ENCODE assay signal across 8 cellular contexts in the genomic region with DNA sequence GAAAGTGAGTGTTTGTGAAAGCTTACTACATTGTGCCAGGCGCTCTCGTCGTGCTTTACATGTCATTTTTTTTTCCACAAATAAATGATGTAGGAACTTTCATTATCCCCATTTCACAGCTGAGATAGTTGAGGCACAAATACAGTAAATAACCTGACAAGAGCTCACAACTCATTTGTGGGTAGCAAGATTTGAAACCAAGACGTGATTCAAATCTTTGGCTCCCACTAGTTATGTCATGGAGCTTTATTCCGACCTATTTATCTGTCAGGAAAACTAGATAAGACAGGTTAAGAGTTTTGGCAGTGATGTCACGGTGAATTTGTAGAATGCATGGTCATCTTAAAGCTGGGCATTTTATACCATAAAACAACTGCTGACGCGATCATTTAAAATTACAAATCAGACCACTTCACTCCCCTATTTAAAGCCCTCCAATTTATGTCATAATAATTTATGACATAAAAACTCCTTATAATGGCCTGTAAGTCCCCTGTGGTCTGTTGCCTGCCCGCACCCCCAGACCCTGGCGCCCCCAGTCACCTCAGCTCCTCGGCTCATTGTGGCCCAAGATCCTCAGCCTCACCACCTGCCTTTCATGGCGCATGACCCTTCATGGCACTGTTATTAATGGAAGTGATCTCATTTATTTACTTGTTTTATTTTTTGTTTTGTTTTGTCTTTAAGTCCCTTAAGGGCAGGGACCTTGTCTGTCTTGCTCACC. TPM values are rescaled to one million over a fixed set of nuclear protein-coding genes. Genes with fewer than 3 reads are reported as not detected.
DNase-seq lines count a peak whose midpoint lies in the region; ATAC-seq and TF ChIP-seq lines count a peak whose summit lies in the region.

No MANE protein-coding gene starts in this region.

- no peaks in the 10 kb centered on the region for H3K9me3 ChIP-seq in CD4-positive, alpha-beta T cell (ENCODE audit: control insufficient read depth, low read length)
- no peaks in the 10 kb centered on the region for H3K9me3 ChIP-seq in vagina

- no peaks in the 10 kb centered on the region for H3K27me3 Mint-ChIP-seq in CD4-positive, alpha-beta T cell
- H3K27me3 Mint-ChIP-seq in HFFc6 (ENCODE audit: insufficient read depth), result peaks cover 3% of the 10 kb centered on the region; the same call in 1 of the 2 replicates

- peak overlapping the region; percentile 92 for H3K4me3 ChIP-seq in lower leg skin (ENCODE audit: low read depth, poor library complexity, severe bottlenecking)
- peak overlapping the region; percentile 97 to 100 for H3K4me3 ChIP-seq in vagina

- peaks cover 19% of the 10 kb centered on the region for H3K36me3 Mint-ChIP-seq in CD4-positive, alpha-beta T cell (ENCODE audit: low read depth)
- peaks cover 25% of the 10 kb centered on the region for H3K36me3 Mint-ChIP-seq in HFFc6 (ENCODE audit: low read depth)

- peak overlapping the region; percentile 97 for H3K27ac Mint-ChIP-seq in CD4-positive, alpha-beta T cell
- H3K27ac Mint-ChIP-seq in HFFc6, result peak overlapping the region; percentile 98

- H3K4me1 Mint-ChIP-seq in CD4-positive, alpha-beta T cell (ENCODE audit: low read depth), result peaks cover 47% of the 10 kb centered on the region
- peaks cover 36% of the 10 kb centered on the region for H3K4me1 Mint-ChIP-seq in HFFc6 (ENCODE audit: low read depth)

- POLR2A ChIA-PET in CD4-positive, alpha-beta T cell (lab: Charles Lee), result interaction anchor here (1.0 to 3.4 kb wide), 11 partner anchors 10 to 628 kb away, joined by 3 to 30 read pairs (median 7); a partner anchor contains a TSS

- CTCF ChIA-PET in CD4-positive, alpha-beta T cell (lab: Charles Lee), result interaction anchor here (0.7 to 1.5 kb wide), 5 partner anchors 10 to 318 kb away, joined by 3 to 5 read pairs (median 3); a partner anchor contains a TSS

- no peak for ATAC-seq in CD4-positive, alpha-beta T cell (ENCODE audit: poor library complexity)
- no peak for ATAC-seq in left colon

- H3K4me3 Mint-ChIP-seq in CD4-positive, alpha-beta T cell, result peak overlapping the region; percentile 97
- H3K4me3 Mint-ChIP-seq in HFFc6, result peak overlapping the region; percentile 100

- H3K4me1 ChIP-seq in vagina, result peaks cover 39% of the 10 kb centered on the region

- DNase-seq in CD4-positive, alpha-beta T cell, result no peak
- peak; percentile 16 for DNase-seq in HFFc6
- DNase-seq in amniotic epithelial cell (ENCODE audit: low read depth), result peak; percentile 87
- DNase-seq in lower leg skin (ENCODE audit: low spot score in 2 of 2), result no peak
- no peak for DNase-seq in vagina (ENCODE audit: extremely low spot score in 2 of 2)
- DNase-seq in SW480 (ENCODE audit: low spot score), result no peak
- no peak for DNase-seq in left colon
- no peak for DNase-seq in G401 (ENCODE audit: low spot score)

- 45 to 48% methylated on average over 12 of the region's 12 CpGs for WGBS in lower leg skin, 2 donors

- H3K36me3 ChIP-seq in vagina, result peaks cover 0 to 6% of the 10 kb centered on the region in 2 donors

- no peaks in the 10 kb centered on the region for H3K27me3 ChIP-seq in CD4-positive, alpha-beta T cell (ENCODE audit: control insufficient read depth, insufficient read depth, low read length)
- no peaks in the 10 kb centered on the region for H3K27me3 ChIP-seq in vagina

- peak overlapping the region; percentile 99 for H3K27ac ChIP-seq in CD4-positive, alpha-beta T cell (ENCODE audit: low read depth, low read length)
- peak overlapping the region; percentile 100 for H3K27ac ChIP-seq in vagina

- H3K9me3 Mint-ChIP-seq in CD4-positive, alpha-beta T cell, result no peaks in the 10 kb centered on the region
- H3K9me3 Mint-ChIP-seq in HFFc6, result peaks cover 4% of the 10 kb centered on the region; the same call in 1 of the 2 replicates

- intact Hi-C loops in CD4-positive, alpha-beta T cell (cut with DNase I, micrococcal nuclease), result loop anchor here (1.0 to 10.0 kb wide), 9 partner anchors 55 to 1480 kb away; a partner anchor contains a TSS
- intact Hi-C loops in lower leg skin (cut with DNase I; ENCODE audit: low total_unique reads) (loop anchor here (10.0 kb wide), 1 partner anchor 100 kb away; a partner anchor contains a TSS), vagina (cut with DNase I) (loop anchor here (5.0 kb wide), 2 partner anchors 58 to 103 kb away; a partner anchor contains a TSS), left colon (cut with DNase I, micrococcal nuclease) (loop anchor here in 1 of 2 donors (5.0 kb wide), 1 partner anchor 338 kb away; no protein-coding TSS in a partner anchor)

- in situ Hi-C loops in G401 (cut with HindIII; ENCODE audit: low sequenced_read_pairs), result no loop called here

- no peak for TF ChIP-seq CTCF in CD4-positive, alpha-beta T cell (IDR thresholded peaks at IDR 0.05)
- TF ChIP-seq CTCF in HFFc6 (IDR thresholded peaks at IDR 0.05), result no peak
- TF ChIP-seq CTCF in lower leg skin (IDR thresholded peaks at IDR 0.05), result no peak
- TF ChIP-seq CTCF in vagina (IDR thresholded peaks at IDR 0.05), result no peak

- TF ChIP-seq POLR2A in lower leg skin (IDR thresholded peaks at IDR 0.05), result no peak
- no peak for TF ChIP-seq POLR2A in vagina (IDR thresholded peaks at IDR 0.05)

RNA-seq across cellular contexts. Expression of a gene that starts 0.7 kb away (rescaled TPM):
- 10 to 100 TPM; 65.9 to 68.3 TPM for total RNA-seq in CD4-positive, alpha-beta T cell
- total RNA-seq in HFFc6 (2021; fragmentation: NEBNext Ultra II Directional; extraction: Animal tissue kit (Norgen Biotek cat#: 25700)), result 10 to 100 TPM; 34.4 to 40.0 (median 36.1) TPM
- total RNA-seq in lower leg skin (10 to 100 TPM; 27.2 to 32.4 (median 30.6) TPM), vagina (24.8 TPM), left colon (10 to 100 TPM; 39.3 to 43.6 TPM)
- total RNA-seq in G401 (2014; rRNA removed; shearing (Covaris generic)), result 32.8 and 35.6 TPM in 2 replicates

RNA-seq across cellular contexts. Expression of a gene that starts 32.2 kb away (rescaled TPM):
- under 1 TPM; 0.25 to 0.28 TPM for total RNA-seq in CD4-positive, alpha-beta T cell
- under 1 TPM; 0.26 to 0.66 (median 0.55) TPM for total RNA-seq in HFFc6 (2021; fragmentation: NEBNext Ultra II Directional; extraction: Animal tissue kit (Norgen Biotek cat#: 25700))
- total RNA-seq in lower leg skin (1 to 10 TPM in 3 of 4 donors, under 1 TPM in 1; 0.30 to 2.1 (median 1.1) TPM), vagina (0.98 TPM), left colon (1 to 10 TPM; 3.7 to 4.4 TPM)
- total RNA-seq in G401 (2014; rRNA removed; shearing (Covaris generic)), result 0.03 and 0.25 TPM in 2 replicates

RNA-seq across cellular contexts. Expression of a gene that starts 54.9 kb away (rescaled TPM):
- 10 to 100 TPM in 1 of 2 experiments, 1 to 10 TPM in 1; 9.6 to 11.6 TPM for total RNA-seq in CD4-positive, alpha-beta T cell
- 10 to 100 TPM; 10.9 to 16.1 (median 14.7) TPM for total RNA-seq in HFFc6 (2021; fragmentation: NEBNext Ultra II Directional; extraction: Animal tissue kit (Norgen Biotek cat#: 25700))
- 10 to 100 TPM in 1 of 4 donors, 1 to 10 TPM in 3; 5.5 to 18.1 (median 8.0) TPM for total RNA-seq in lower leg skin
- 19.4 TPM for total RNA-seq in vagina
- total RNA-seq in left colon, result 10 to 100 TPM; 12.9 to 13.0 TPM
- 18.4 and 18.6 TPM in 2 replicates for total RNA-seq in G401 (2014; rRNA removed; shearing (Covaris generic))

Comparison
In these comparisons a context has a peak if more than half of its experiments do, and no peak if none do; other contexts are left out.
1. DNase-seq: peak in HFFc6 (single experiment) and amniotic epithelial cell (single experiment); none in CD4-positive, alpha-beta T cell (0 of 10), lower leg skin (0 of 2), vagina (0 of 2), SW480 (single experiment), left colon (0 of 2) and G401 (single experiment).